ENCODE assay signal across 1 cellular context in the genomic region with DNA sequence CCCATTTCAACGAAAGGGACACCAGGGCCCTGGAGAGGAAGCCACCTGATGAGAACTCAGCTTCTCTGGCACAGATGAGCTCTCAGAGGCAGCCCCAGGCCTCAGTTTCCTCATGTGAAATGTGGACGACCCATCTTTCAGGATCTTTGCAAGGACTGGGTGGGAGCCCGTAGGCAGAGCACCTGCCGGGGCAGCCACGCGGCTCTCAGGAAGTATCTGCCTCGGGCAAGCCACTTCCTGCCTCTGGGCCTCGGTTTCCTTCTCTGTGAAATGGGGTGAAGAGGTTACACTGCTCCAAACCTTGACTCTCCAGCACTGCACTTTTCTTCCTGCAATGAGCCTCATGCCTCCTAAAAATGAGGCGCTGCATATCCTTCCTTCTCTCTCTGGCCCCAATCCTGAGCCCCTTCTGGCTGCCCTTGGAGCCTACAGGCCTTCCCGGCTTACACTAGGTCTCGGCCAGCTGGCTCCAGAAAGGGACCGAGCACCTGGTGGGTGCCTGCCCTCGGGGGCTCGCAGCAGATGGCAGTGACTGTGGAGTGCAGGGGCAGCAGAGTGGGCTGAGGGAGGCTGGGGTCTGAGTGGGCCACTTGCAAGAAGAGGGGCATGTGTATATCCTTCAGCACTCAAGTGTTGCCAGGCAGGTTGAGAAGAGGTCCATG.
TF ChIP-seq lines count a peak whose summit lies in the region.

No MANE protein-coding gene starts in this region.

TF ChIP-seq in HepG2, 621 proteins besides CTCF, POLR2A, EP300 and RAD21:
- no peak for TF ChIP-seq JUN (CRISPR knock-in tag; IDR thresholded peaks at IDR 0.05)
- peak; percentile 83 for TF ChIP-seq ZNF629 (CRISPR knock-in tag; conservative IDR thresholded peaks at IDR 0.05)
